Comparison of ENCODE assay signal across 19 cellular contexts in genomic region chr5:1080414-1080813, GRCh38. TPM values are rescaled to one million over a fixed set of nuclear protein-coding genes. Genes with fewer than 3 reads are reported as not detected.
DNase-seq lines count a peak whose midpoint lies in the region; ATAC-seq, FAIRE-seq and TF ChIP-seq lines count a peak whose summit lies in the region.
"Had no signal": no experiment of that assay in that cellular context is flagged by ENCODE, and none has a peak within 500 bp of the region (broad histone marks: within the 10 kb centered on the region; RNA-seq: fewer than 3 reads in every experiment).

No MANE protein-coding gene starts in this region.

- H2AFZ ChIP-seq in K562 (ENCODE audit: low read depth, low read length) = no peak overlapping the region

- no peak overlapping the region for H3K4me2 ChIP-seq in K562 (ENCODE audit: insufficient read depth, low read length)

- H3K27me3 Mint-ChIP-seq in T-helper 2 cell treated with Interferon-gamma antibody and Interleukin-4, amounts not matched to agents 5 μg/mL and 100 μg/mL, for 36 hours (ENCODE audit: low read depth) = no peaks in the 10 kb centered on the region
- H3K27me3 Mint-ChIP-seq in progenitor cell of endocrine pancreas = no peaks in the 10 kb centered on the region

- no peaks in the 10 kb centered on the region for H3K79me2 ChIP-seq in K562 (ENCODE audit: control insufficient read depth, insufficient read depth, low read length)

- ATAC-seq in K562 (peak; percentile 57), left colon (peak; percentile 13), GM18502 (IDR thresholded peaks at IDR 0.05; ENCODE audit: poor library complexity, unreplicated experiment) (no peak), GM21423 (IDR thresholded peaks at IDR 0.05; ENCODE audit: unreplicated experiment) (no peak)
- ATAC-seq: CD8-positive, alpha-beta T cell had no signal

- H3K27ac ChIP-seq in K562 (ENCODE audit: extremely low read depth, low read depth, low read length) = no peak overlapping the region
- H3K27ac ChIP-seq: 22Rv1, HL-60 had no signal

- H3K36me3 ChIP-seq in K562 (ENCODE audit: control insufficient read depth, insufficient read depth, low read length) = no peaks in the 10 kb centered on the region

- POLR2A ChIA-PET in K562 (lab: Yijun Ruan, JAX) = interaction anchor here (1.0 kb wide), 1 partner anchor 9 kb away, joined by 3 read pairs; no protein-coding TSS in a partner anchor

- H3K9me1 ChIP-seq in K562 (ENCODE audit: control insufficient read depth, insufficient read depth, low read length) = no peaks in the 10 kb centered on the region

- no peak for TF ChIP-seq EP300 in K562 (IDR thresholded peaks at IDR 0.05; ENCODE audit: low read length)

- no peak for FAIRE-seq in K562 (lab: Jason Lieb, UNC)
- FAIRE-seq: D721Med had no signal

- H3K27ac Mint-ChIP-seq in T-helper 2 cell treated with Interferon-gamma antibody and Interleukin-4, amounts not matched to agents 5 μg/mL and 100 μg/mL, for 36 hours = peak overlapping the region; percentile 60
- H3K27ac Mint-ChIP-seq in progenitor cell of endocrine pancreas = peak overlapping the region; percentile 85
- H3K27ac Mint-ChIP-seq: CD8-positive, alpha-beta T cell had no signal

- no peaks in the 10 kb centered on the region for H3K9me3 Mint-ChIP-seq in T-helper 2 cell treated with Interferon-gamma antibody and Interleukin-4, amounts not matched to agents 5 μg/mL and 100 μg/mL, for 36 hours
- H3K9me3 Mint-ChIP-seq in progenitor cell of endocrine pancreas (ENCODE audit: low read depth) = no peaks in the 10 kb centered on the region
- H3K9me3 Mint-ChIP-seq: CD8-positive, alpha-beta T cell had no signal

- CTCF ChIA-PET in K562 (lab: Yijun Ruan, JAX; ENCODE audit: low intra/inter-chr PET ratio) = no interaction called here

- TF ChIP-seq CTCF in K562 (IDR thresholded peaks at IDR 0.05 in 2 of 3, conservative IDR thresholded peaks at IDR 0.05 in 1 of 3; ENCODE audit: insufficient read depth in 2 of 3, low read depth in 1 of 3, low read length in 3 of 3) = no peak
- no peak for TF ChIP-seq CTCF in progenitor cell of endocrine pancreas (IDR thresholded peaks at IDR 0.05; ENCODE audit: unreplicated experiment)

- no peaks in the 10 kb centered on the region for H3K9me3 ChIP-seq in K562 (replicated peaks; ENCODE audit: control insufficient read depth, insufficient read depth, low read depth, low read length)

- TF ChIP-seq POLR2A in K562 (conservative IDR thresholded peaks at IDR 0.05) = no peak

- intact Hi-C loops in K562 (cut with micrococcal nuclease) = no loop called here
- intact Hi-C loops in left colon (cut with DNase I, micrococcal nuclease) = no loop called here

- H3K4me3 ChIP-seq in K562 = no peak overlapping the region

- no peaks in the 10 kb centered on the region for H3K4me1 Mint-ChIP-seq in T-helper 2 cell treated with Interferon-gamma antibody and Interleukin-4, amounts not matched to agents 5 μg/mL and 100 μg/mL, for 36 hours (ENCODE audit: low read depth)
- H3K4me1 Mint-ChIP-seq in progenitor cell of endocrine pancreas (ENCODE audit: low read depth) = no peaks in the 10 kb centered on the region

- H3K4me3 Mint-ChIP-seq in T-helper 2 cell treated with Interferon-gamma antibody and Interleukin-4, amounts not matched to agents 5 μg/mL and 100 μg/mL, for 36 hours = no peak overlapping the region
- H3K4me3 Mint-ChIP-seq in progenitor cell of endocrine pancreas (ENCODE audit: low read depth) = no peak overlapping the region
- H3K4me3 Mint-ChIP-seq: CD8-positive, alpha-beta T cell had no signal

- no TSS peak for BruUV-seq in K562 (replicated peaks; lab: Mats Ljungman, UMichigan)

- WGBS in K562 (ENCODE audit: insufficient coverage, low coverage, missing lambda C conversion rate) = 5% methylated on average over 18 of the region's 19 CpGs

- in situ Hi-C loops in K562 (cut with MboI) = no loop called here

- peak overlapping the region in 1 of 2 experiments; percentile 68; a peak in 1 of 4 replicates for H3K9ac ChIP-seq in K562 (ENCODE audit: insufficient read depth in 1 of 2, low read depth in 2 of 2, low read length in 2 of 2)

- DNase-seq in T-helper 2 cell treated with Interferon-gamma antibody and Interleukin-4, amounts not matched to agents 5 μg/mL and 100 μg/mL, for 36 hours (ENCODE audit: low spot score) = no peak
- no peak for DNase-seq in T-helper 2 cell
- DNase-seq in K562 (ENCODE audit: extremely low read depth in 1 of 4, low spot score in 3 of 4) = peak in 2 of 4 experiments; percentile 61 to 68
- DNase-seq in left colon = no peak
- DNase-seq in progenitor cell of endocrine pancreas (ENCODE audit: low spot score, unreplicated experiment) = no peak
- DNase-seq in NCI-H2196 treated with DMSO at 0.1 percent for 48 hours (lab: John Stamatoyannopoulos, UW; ENCODE audit: unreplicated experiment) = no peak
- DNase-seq: CD8-positive, alpha-beta T cell; DND-41; GF-D8; GOT3; KBM-7; NCI-H1092; NCI-H1694 treated with DMSO at 0.1 percent for 48 hours; NCI-H510A treated with DMSO at 0.1 percent for 48 hours had no signal

- peaks cover 3 to 65% of the 10 kb centered on the region in 2 experiments; a peak in 3 of 5 replicates for H3K27me3 ChIP-seq in K562 (ENCODE audit: control insufficient read depth in 2 of 2, insufficient read depth in 2 of 2, low read length in 2 of 2)

- H3K4me1 ChIP-seq in K562 (replicated peaks in 1 of 2; ENCODE audit: control insufficient read depth in 2 of 2, insufficient read depth in 2 of 2, low read length in 2 of 2) = peaks cover 0 to 60% of the 10 kb centered on the region in 2 experiments; a peak in 2 of 5 replicates

- H4K20me1 ChIP-seq in K562 (replicated peaks; ENCODE audit: control insufficient read depth, insufficient read depth, low read length) = 0 out of 2 replicates have a peak, but pooled peaks cover 6% of the 10 kb centered on the region

- peaks cover 31% of the 10 kb centered on the region for H3K36me3 Mint-ChIP-seq in T-helper 2 cell treated with Interferon-gamma antibody and Interleukin-4, amounts not matched to agents 5 μg/mL and 100 μg/mL, for 36 hours (ENCODE audit: low read depth)
- H3K36me3 Mint-ChIP-seq in progenitor cell of endocrine pancreas (ENCODE audit: insufficient read depth) = peaks cover 9% of the 10 kb centered on the region

- TF ChIP-seq RAD21 in K562 (CRISPR knock-in tag; conservative IDR thresholded peaks at IDR 0.05 in 1 of 2, IDR thresholded peaks at IDR 0.05 in 1 of 2) = no peak

TF ChIP-seq in K562, 482 proteins besides CTCF, POLR2A, EP300 and RAD21 (continues in another document):
- TF ChIP-seq TEAD2 (tag; IDR thresholded peaks at IDR 0.05) = no peak
- TF ChIP-seq ETV6 (IDR thresholded peaks at IDR 0.05; ENCODE audit: borderline replicate concordance in 1 of 2, low read depth in 2 of 2, low read length in 1 of 2) = no peak
- no peak for TF ChIP-seq ETV6 (CRISPR knock-in tag; IDR thresholded peaks at IDR 0.05; ENCODE audit: borderline replicate concordance)
- TF ChIP-seq JUN (IDR thresholded peaks at IDR 0.05; ENCODE audit: borderline replicate concordance, low read depth, low read length) = no peak
- TF ChIP-seq JUN (CRISPR knock-in tag; IDR thresholded peaks at IDR 0.05; ENCODE audit: borderline replicate concordance) = no peak
- TF ChIP-seq XRCC4 (IDR thresholded peaks at IDR 0.05; ENCODE audit: extremely low read depth, insufficient read depth, insufficient read length) = no peak
- TF ChIP-seq RFX1 (IDR thresholded peaks at IDR 0.05) = no peak
- TF ChIP-seq TCF7L2 (IDR thresholded peaks at IDR 0.05; ENCODE audit: low read depth, low read length) = no peak

RNA-seq across cellular contexts. Expression of gene SLC12A7, which starts 31.4 kb away (rescaled TPM):
- total RNA-seq in K562 (2011; cell fraction: chromatin; rRNA removed; ENCODE audit: low replicate concordance) = 13.6 and 46.2 TPM in 2 replicates
- 15.9 and 26.2 TPM in 2 replicates for total RNA-seq in K562 (2011; cell fraction: nucleolus; rRNA removed)
- total RNA-seq in K562 (2011; cell fraction: nucleoplasm; rRNA removed) = 8.9 and 10.9 TPM in 2 replicates
- total RNA-seq in K562 (2014; rRNA removed) = 1.1 and 1.3 TPM in 2 replicates
- 0.11 and 0.22 TPM in 2 replicates for total RNA-seq in K562 (2014; rRNA removed; fragmentation: Illumina TruSeq; extraction: Trizol)
- 0.51 and 0.53 TPM in 2 replicates for total RNA-seq in K562 (2015; rRNA removed; fragmentation: Illumina TruSeq; extraction: Trizol)
- total RNA-seq in K562 (2021) = 1.8 and 1.9 TPM in 2 replicates
- 3.1 and 15.7 TPM in 2 replicates for polyA plus RNA-seq in K562 (2011; rRNA removed)
- 5.3 and 11.3 TPM in 2 replicates for polyA plus RNA-seq in K562 (2011; cell fraction: cytosol; rRNA removed)
- 55.8 and 115 TPM in 2 replicates for polyA plus RNA-seq in K562 (2011; cell fraction: nucleus; rRNA removed)
- 1.2 and 3.8 TPM in 2 replicates for polyA plus RNA-seq in K562 (2012)
- 0.56 and 0.83 TPM in 2 replicates for polyA plus RNA-seq in K562 (2014; fragmentation: Illumina TruSeq; extraction: Trizol)
- polyA plus RNA-seq in K562 (2014; fragmentation: Nextera tagmentation; extraction: Ambion mirVana) = under 1 TPM; 0.01 to 0.04 TPM
- polyA plus RNA-seq in K562 (2014; rRNA removed) = 0.73 and 1.0 TPM in 2 replicates
- 2.5 and 9.1 TPM in 2 replicates for polyA minus RNA-seq in K562 (2011; rRNA and poly(A)+ RNA removed)
- 5.9 and 21.7 TPM in 2 replicates for polyA minus RNA-seq in K562 (2011; cell fraction: cytosol; rRNA and poly(A)+ RNA removed)
- polyA minus RNA-seq in K562 (2011; cell fraction: nucleus; rRNA and poly(A)+ RNA removed) = 13.1 and 36.8 TPM in 2 replicates
- total RNA-seq in left colon = 10 to 100 TPM; 70.4 to 88.3 TPM
- 76.3 and 80.8 TPM in 2 replicates for total RNA-seq in progenitor cell of endocrine pancreas

Comparison
In these comparisons a context has a peak if more than half of its experiments do, and no peak if none do; other contexts are left out.
1. ATAC-seq: peak in K562 (single experiment) and left colon (single experiment); none in GM18502 (single experiment) and GM21423 (single experiment).